20 cellular contexts compared by ENCODE assay signal in genomic region chr3:174821477-174821876, GRCh38. TPM values are rescaled to one million over a fixed set of nuclear protein-coding genes. Genes with fewer than 3 reads are reported as not detected.
DNase-seq lines count a peak whose midpoint lies in the region; ATAC-seq, FAIRE-seq and TF ChIP-seq lines count a peak whose summit lies in the region.
"Had no signal": no experiment of that assay in that cellular context is flagged by ENCODE, and none has a peak within 500 bp of the region (broad histone marks: within the 10 kb centered on the region; RNA-seq: fewer than 3 reads in every experiment).

No MANE protein-coding gene starts in this region.

- no peaks in the 10 kb centered on the region for H3K36me3 ChIP-seq in small intestine (ENCODE audit: control insufficient read depth in 2 of 2, insufficient read depth in 2 of 2, low read length in 2 of 2)
- H3K36me3 ChIP-seq: sigmoid colon, SJCRH30 had no signal

- no peak overlapping the region for H3K27ac ChIP-seq in small intestine (ENCODE audit: low read depth in 1 of 2, low read length in 1 of 2)
- H3K27ac ChIP-seq: A549, sigmoid colon, SJCRH30 had no signal

- no peaks in the 10 kb centered on the region for H3K9me3 ChIP-seq in small intestine (ENCODE audit: control insufficient read depth, low read depth)
- H3K9me3 ChIP-seq: A549, sigmoid colon, SJCRH30 had no signal

- no peak for FAIRE-seq in small intestine (lab: Jason Lieb, UNC)
- FAIRE-seq: A549 had no signal

- H3K9me3 Mint-ChIP-seq in activated CD4-positive, alpha-beta T cell treated with anti-CD3 and anti-CD28 coated beads, Interleukin-2, amount 10 ng/mL, durations not matched to agents 24 days and 14 days: no peaks in the 10 kb centered on the region
- H3K9me3 Mint-ChIP-seq: type B pancreatic cell had no signal

- no peak for ATAC-seq in GM18505 (IDR thresholded peaks at IDR 0.05; ENCODE audit: unreplicated experiment)
- ATAC-seq: A549; CD8-positive, alpha-beta T cell had no signal

- no peaks in the 10 kb centered on the region for H3K27me3 Mint-ChIP-seq in activated CD4-positive, alpha-beta T cell treated with anti-CD3 and anti-CD28 coated beads, Interleukin-2, amount 10 ng/mL, durations not matched to agents 24 days and 14 days
- H3K27me3 Mint-ChIP-seq: activated CD4-positive, alpha-beta memory T cell treated with anti-CD3 and anti-CD28 coated beads for 36 hours; central memory CD8-positive, alpha-beta T cell; type B pancreatic cell had no signal

- H3K4me3 ChIP-seq in small intestine (ENCODE audit: low read depth in 1 of 2, low read length in 2 of 2): no peak overlapping the region
- H3K4me3 ChIP-seq: A549, sigmoid colon, SJCRH30 had no signal

- DNase-seq in NCI-H82 (lab: John Stamatoyannopoulos, UW) (peak; percentile 49), NCI-H82 treated with DMSO at 0.1 percent for 48 hours (lab: John Stamatoyannopoulos, UW; ENCODE audit: unreplicated experiment) (no peak), NCI-H446 treated with DMSO at 0.1 percent for 48 hours (lab: John Stamatoyannopoulos, UW) (peak; percentile 26), fibroblast of peridontal ligament (ENCODE audit: extremely low read depth) (peak; percentile 8), small intestine (peak; percentile 79), NCI-H748 (lab: John Stamatoyannopoulos, UW; ENCODE audit: unreplicated experiment) (no peak)
- DNase-seq in activated CD4-positive, alpha-beta T cell treated with anti-CD3 and anti-CD28 coated beads, Interleukin-2, amount 10 ng/mL, durations not matched to agents 24 days and 14 days: no peak
- DNase-seq: activated CD4-positive, alpha-beta memory T cell treated with anti-CD3 and anti-CD28 coated beads for 36 hours; activated T-cell treated with anti-CD3 and anti-CD28 coated beads, Interleukin-2, amount 50 U/mL, for 48 hours; CD8-positive, alpha-beta T cell; immature natural killer cell; NCI-H2081 treated with DMSO at 0.1 percent for 48 hours; sigmoid colon; stimulated activated CD4-positive, alpha-beta T cell treated with anti-CD3 and anti-CD28 coated beads, Interleukin-4, amount 100 ng/mL, for 24 hours had no signal

- H3K27me3 ChIP-seq in small intestine (ENCODE audit: control insufficient read depth in 2 of 2, insufficient read depth in 2 of 2, low read length in 2 of 2): no peaks in the 10 kb centered on the region
- H3K27me3 ChIP-seq: sigmoid colon, SJCRH30 had no signal

- H3K27ac Mint-ChIP-seq in activated CD4-positive, alpha-beta T cell treated with anti-CD3 and anti-CD28 coated beads, Interleukin-2, amount 10 ng/mL, durations not matched to agents 24 days and 14 days: no peak overlapping the region
- H3K27ac Mint-ChIP-seq: activated CD4-positive, alpha-beta memory T cell treated with anti-CD3 and anti-CD28 coated beads for 36 hours; CD8-positive, alpha-beta T cell; immature natural killer cell; mesothelial cell of epicardium; type B pancreatic cell had no signal

- H3K4me1 Mint-ChIP-seq in activated CD4-positive, alpha-beta T cell treated with anti-CD3 and anti-CD28 coated beads, Interleukin-2, amount 10 ng/mL, durations not matched to agents 24 days and 14 days: no peaks in the 10 kb centered on the region
- H3K4me1 Mint-ChIP-seq: central memory CD8-positive, alpha-beta T cell; immature natural killer cell had no signal

- H3K4me1 ChIP-seq in small intestine (ENCODE audit: control insufficient read depth in 2 of 2, insufficient read depth in 1 of 2, low read depth in 1 of 2, low read length in 1 of 2): no peaks in the 10 kb centered on the region
- H3K4me1 ChIP-seq: A549, sigmoid colon, SJCRH30 had no signal

- H3K36me3 Mint-ChIP-seq in activated CD4-positive, alpha-beta T cell treated with anti-CD3 and anti-CD28 coated beads, Interleukin-2, amount 10 ng/mL, durations not matched to agents 24 days and 14 days (ENCODE audit: low read depth): no peaks in the 10 kb centered on the region
- H3K36me3 Mint-ChIP-seq: activated CD4-positive, alpha-beta memory T cell treated with anti-CD3 and anti-CD28 coated beads for 36 hours; CD8-positive, alpha-beta T cell; immature natural killer cell; mesothelial cell of epicardium; type B pancreatic cell had no signal

- no peak for TF ChIP-seq POLR2A in GM18505 (IDR thresholded peaks at IDR 0.05; ENCODE audit: borderline replicate concordance, extremely low read depth, insufficient read depth, insufficient read length)

- intact Hi-C loops in activated CD4-positive, alpha-beta T cell treated with anti-CD3 and anti-CD28 coated beads, Interleukin-2, amount 10 ng/mL, durations not matched to agents 24 days and 14 days (cut with micrococcal nuclease): no loop called here

- no peak overlapping the region for H3K4me3 Mint-ChIP-seq in activated CD4-positive, alpha-beta T cell treated with anti-CD3 and anti-CD28 coated beads, Interleukin-2, amount 10 ng/mL, durations not matched to agents 24 days and 14 days
- H3K4me3 Mint-ChIP-seq: activated CD4-positive, alpha-beta memory T cell treated with anti-CD3 and anti-CD28 coated beads for 36 hours; CD8-positive, alpha-beta T cell; central memory CD8-positive, alpha-beta T cell; immature natural killer cell; mesothelial cell of epicardium; type B pancreatic cell had no signal

RNA-seq across cellular contexts. Expression of gene NAALADL2, which starts 37.7 kb away (rescaled TPM):
- 1 to 10 TPM in 1 of 3 donors, under 1 TPM in 2; 0.22 to 1.1 (median 0.27) TPM for polyA plus RNA-seq in small intestine
- total RNA-seq in activated CD4-positive, alpha-beta T cell treated with anti-CD3 and anti-CD28 coated beads, Interleukin-2, amount 10 ng/mL, durations not matched to agents 24 days and 14 days: not detected in 2 replicates
- total RNA-seq: activated CD4-positive, alpha-beta memory T cell treated with anti-CD3 and anti-CD28 coated beads for 36 hours had no signal

Comparison
In these comparisons a context has a peak if more than half of its experiments do, and no peak if none do; other contexts are left out.
1. DNase-seq: peak in NCI-H82 (single experiment), NCI-H446 treated with DMSO at 0.1 percent for 48 hours (single experiment), fibroblast of peridontal ligament (single experiment) and small intestine (single experiment); none in NCI-H82 treated with DMSO at 0.1 percent for 48 hours (single experiment), NCI-H748 (single experiment) and activated CD4-positive, alpha-beta T cell treated with anti-CD3 and anti-CD28 coated beads, Interleukin-2, amount 10 ng/mL, durations not matched to agents 24 days and 14 days (single experiment).